Comparison of ENCODE assay signal across 7 cellular contexts in genomic region chr12:19129486-19130223, GRCh38. TPM values are rescaled to one million over a fixed set of nuclear protein-coding genes. Genes with fewer than 3 reads are reported as not detected.
A peak's percentile ranks its signal among the peaks of the same experiment; 100 is the strongest.
DNase-seq lines count a peak whose midpoint lies in the region; ATAC-seq and TF ChIP-seq lines count a peak whose summit lies in the region.

PLEKHA5 (plus strand) TSS chr12:19129733; CDS start chr12:19129800, 67 bp downstream.

- whole genome bisulfite sequencing in heart right ventricle, 2 donors: 1% methylated on average over 95 to 103 of the region's 103 CpGs
- WGBS in ovary, 3 donors: 0 to 1% (median 0%) methylated on average over 50 to 103 of the region's 103 CpGs

- H3K9me3 ChIP-seq in RWPE2 (ENCODE audit: severe bottlenecking): no peaks in the 10 kb centered on the region
- H3K9me3 ChIP-seq in heart right ventricle: peaks cover 0 to 34% (median 19%) of the 10 kb centered on the region in 11 donors
- H3K9me3 ChIP-seq in ovary: no peaks in the 10 kb centered on the region

- H3K4me1 ChIP-seq in RWPE2 (ENCODE audit: insufficient read depth, poor library complexity, severe bottlenecking): no peaks in the 10 kb centered on the region
- H3K4me1 ChIP-seq in heart right ventricle: peaks cover 0 to 21% (median 6%) of the 10 kb centered on the region in 9 donors
- no peaks in the 10 kb centered on the region for H3K4me1 ChIP-seq in ovary (ENCODE audit: insufficient read depth)

- intact Hi-C loops in heart right ventricle (cut with DNase I): loop anchor here in 7 of 10 donors (2.0 to 10.0 kb wide), 9 partner anchors 48 to 695 kb away; no protein-coding TSS in a partner anchor
- intact Hi-C loops in ovary (cut with DNase I): no loop called here

- no peak for TF ChIP-seq EP300 in Ishikawa (IDR thresholded peaks at IDR 0.05; ENCODE audit: borderline replicate concordance)
- no peak for TF ChIP-seq EP300 in ovary (IDR thresholded peaks at IDR 0.05)

- DNase-seq in GM12865 (ENCODE audit: low read depth) (peak; percentile 58), RWPE2 (ENCODE audit: low spot score) (no peak), anterior cingulate cortex (lab: John Stamatoyannopoulos, UW) (peak in 54 of 58 donors; percentile 5 to 76 (median 50)), heart right ventricle (peak; percentile 68 to 82), ovary (peak; percentile 69 to 83 (median 79))

- H3K27ac ChIP-seq in RWPE2 (ENCODE audit: poor library complexity, severe bottlenecking): peak within 1 kb of the TSS; percentile 83
- peak within 1 kb of the TSS; percentile 86 to 97 (median 94) for H3K27ac ChIP-seq in heart right ventricle
- H3K27ac ChIP-seq in ovary: peak within 1 kb of the TSS; percentile 90 to 94

- peak; percentile 15; the same call in 1 of the 2 replicates for TF ChIP-seq RAD21 in Ishikawa (IDR thresholded peaks at IDR 0.05; ENCODE audit: low read depth)

- TF ChIP-seq CTCF in GM12865 (IDR thresholded peaks at IDR 0.05; ENCODE audit: insufficient read depth, low read depth, low read length, missing control alignments) (no peak), RWPE2 (IDR thresholded peaks at IDR 0.05; ENCODE audit: poor library complexity, severe bottlenecking) (peak; percentile 18), heart right ventricle (IDR thresholded peaks at IDR 0.05) (peak in 6 of 9 donors; percentile 13 to 52 (median 32)), ovary (IDR thresholded peaks at IDR 0.05) (no peak)

- no peaks in the 10 kb centered on the region; the same call in 1 of the 2 replicates for H3K36me3 ChIP-seq in RWPE2 (ENCODE audit: low read depth)
- no peaks in the 10 kb centered on the region for H3K36me3 ChIP-seq in heart right ventricle
- no peaks in the 10 kb centered on the region for H3K36me3 ChIP-seq in ovary

- H3K27me3 ChIP-seq in RWPE2 (ENCODE audit: insufficient read depth, poor library complexity, severe bottlenecking): no peaks in the 10 kb centered on the region
- no peaks in the 10 kb centered on the region for H3K27me3 ChIP-seq in heart right ventricle
- H3K27me3 ChIP-seq in ovary: no peaks in the 10 kb centered on the region

- H3K4me3 ChIP-seq in GM12865 (ENCODE audit: low read depth, low read length) (peak within 1 kb of the TSS; percentile 64), RWPE2 (ENCODE audit: severe bottlenecking) (peak within 1 kb of the TSS; percentile 66), heart right ventricle (peak within 1 kb of the TSS; percentile 82 to 98 (median 93)), ovary (peak within 1 kb of the TSS; percentile 98)

- peak; percentile 59 for ATAC-seq in RWPE2 (ENCODE audit: low read depth)
- peak; percentile 73 to 94 (median 90) for ATAC-seq in heart right ventricle
- no peak for ATAC-seq in GM21825 (IDR thresholded peaks at IDR 0.05; ENCODE audit: unreplicated experiment)

- no peak for TF ChIP-seq POLR2A in ovary (IDR thresholded peaks at IDR 0.05)

TF ChIP-seq in Ishikawa, 13 proteins besides CTCF, POLR2A, EP300 and RAD21:
- no peak for TF ChIP-seq TEAD4 (IDR thresholded peaks at IDR 0.05)
- TF ChIP-seq NFIC (IDR thresholded peaks at IDR 0.05): no peak
- no peak for TF ChIP-seq USF1 (IDR thresholded peaks at IDR 0.05)
- TF ChIP-seq TCF12 (IDR thresholded peaks at IDR 0.05; ENCODE audit: low read depth): no peak
- TF ChIP-seq REST (IDR thresholded peaks at IDR 0.05; ENCODE audit: low read depth): no peak
- TF ChIP-seq YY1 (IDR thresholded peaks at IDR 0.05; ENCODE audit: low read depth): peak; percentile 78
- TF ChIP-seq FOXM1 (IDR thresholded peaks at IDR 0.05; ENCODE audit: borderline replicate concordance, low read depth): no peak
- TF ChIP-seq CEBPB (IDR thresholded peaks at IDR 0.05): no peak
- no peak for TF ChIP-seq CREB1 (IDR thresholded peaks at IDR 0.05; ENCODE audit: low read depth)
- peak; percentile 32; the same call in 1 of the 2 replicates for TF ChIP-seq MAX (IDR thresholded peaks at IDR 0.05)
- TF ChIP-seq TAF1 (IDR thresholded peaks at IDR 0.05; ENCODE audit: low read depth): peak; percentile 64; the same call in 1 of the 2 replicates
- TF ChIP-seq ZBTB7A (IDR thresholded peaks at IDR 0.05; ENCODE audit: low read depth): no peak
- TF ChIP-seq EGR1 (IDR thresholded peaks at IDR 0.05): 0 out of 2 replicates have a peak, but pooled peaks have one; percentile 14

RNA-seq across cellular contexts. Expression of gene PLEKHA5, which starts in this region (rescaled TPM):
- total RNA-seq in heart right ventricle (10 to 100 TPM; 38.8 to 77.1 (median 65.7) TPM), ovary (10 to 100 TPM; 37.0 to 65.6 (median 47.2) TPM)
- polyA plus RNA-seq in heart right ventricle (10 to 100 TPM; 11.8 to 58.8 TPM), ovary (10 to 100 TPM; 32.2 to 32.9 TPM)

Comparison
In these comparisons a context has a peak if more than half of its experiments do, and no peak if none do; other contexts are left out.
1. CTCF ChIP-seq: peak in RWPE2 (single experiment) and heart right ventricle (6 of 9); none in GM12865 (single experiment) and ovary (0 of 3).
2. intact Hi-C loops: an anchor here in heart right ventricle (2.0 to 10.0 kb wide); none called in ovary.
3. Peak in every context shown above with its lines, with median percentiles within 50 percentile points of each other: H3K4me3 ChIP-seq and H3K27ac ChIP-seq.